In the genomic region with DNA sequence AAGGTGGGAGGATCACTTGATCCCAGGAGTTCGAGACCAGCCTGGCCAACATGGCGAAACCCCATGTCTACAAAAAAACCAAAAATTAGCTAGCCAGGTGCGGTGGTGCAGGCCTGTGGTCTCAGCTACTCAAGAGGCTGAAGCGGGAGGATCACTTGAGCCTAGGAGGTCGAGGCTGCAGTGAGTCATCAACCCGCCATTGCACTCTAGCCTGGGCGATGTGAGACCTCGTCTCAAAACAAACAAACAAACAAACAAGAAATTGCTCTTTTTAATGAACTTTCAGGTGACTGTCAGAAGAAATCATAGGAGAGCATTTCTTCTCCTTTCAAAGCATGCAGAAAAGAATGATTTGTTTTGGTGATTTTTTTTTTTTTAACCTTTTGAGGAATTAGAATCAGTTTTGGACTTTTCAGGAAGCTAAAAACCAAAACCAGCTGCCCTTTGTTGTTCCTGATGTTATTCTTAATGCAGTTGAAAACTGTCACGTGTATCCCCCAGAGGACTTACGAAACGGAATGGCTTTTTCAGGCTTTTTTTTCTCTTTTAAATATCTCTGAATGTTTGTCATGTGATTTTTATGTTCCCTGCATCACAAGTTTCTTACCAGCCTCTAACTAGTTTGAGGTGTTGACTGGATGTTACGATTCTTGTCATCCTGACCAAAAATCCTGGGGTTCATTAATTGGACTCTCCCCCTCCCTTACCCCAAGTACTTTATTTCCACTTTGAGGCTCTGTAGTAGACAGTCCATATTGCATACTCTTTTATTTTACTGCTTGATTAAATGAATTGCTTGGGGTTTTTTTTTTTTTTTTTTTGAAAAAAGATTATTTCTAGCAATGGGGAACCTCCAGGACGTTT, we compare ENCODE assay signal across 14 cellular contexts. TPM values are rescaled to one million over a fixed set of nuclear protein-coding genes. Genes with fewer than 3 reads are reported as not detected.
DNase-seq lines count a peak whose midpoint lies in the region; ATAC-seq and TF ChIP-seq lines count a peak whose summit lies in the region.
"Had no signal": no experiment of that assay in that cellular context is flagged by ENCODE, and none has a peak within 500 bp of the region (broad histone marks: within the 10 kb centered on the region; RNA-seq: fewer than 3 reads in every experiment).

No MANE protein-coding gene starts in this region.

- H2AFZ ChIP-seq in smooth muscle cell (ENCODE audit: low read depth), result no peak overlapping the region

- intact Hi-C loops in lower lobe of right lung (cut with DNase I), result no loop called here
- intact Hi-C loops in upper lobe of right lung (cut with DNase I), result no loop called here

- peak overlapping the region; percentile 73 for H3K27ac Mint-ChIP-seq in activated naive CD8-positive, alpha-beta T cell
- H3K27ac Mint-ChIP-seq in activated naive CD8-positive, alpha-beta T cell treated with anti-CD3 and anti-CD28 coated beads for 36 hours, result no peak overlapping the region

- no peaks in the 10 kb centered on the region for H3K9me3 Mint-ChIP-seq in activated naive CD8-positive, alpha-beta T cell (ENCODE audit: low read depth)
- no peaks in the 10 kb centered on the region for H3K9me3 Mint-ChIP-seq in activated naive CD8-positive, alpha-beta T cell treated with anti-CD3 and anti-CD28 coated beads for 36 hours

- no peaks in the 10 kb centered on the region for H3K79me2 ChIP-seq in smooth muscle cell (ENCODE audit: low read depth)

- H3K4me3 ChIP-seq in lower lobe of right lung (no peak overlapping the region), upper lobe of right lung (no peak overlapping the region), smooth muscle cell (no peak overlapping the region)

- H3K4me1 ChIP-seq in lower lobe of right lung (no peaks in the 10 kb centered on the region), upper lobe of right lung (no peaks in the 10 kb centered on the region), smooth muscle cell (ENCODE audit: low read depth) (no peaks in the 10 kb centered on the region)

- no peak overlapping the region for H3K9ac ChIP-seq in smooth muscle cell (ENCODE audit: low read depth)

- H3K36me3 Mint-ChIP-seq in activated naive CD8-positive, alpha-beta T cell, result peaks cover 9% of the 10 kb centered on the region
- peaks cover 1% of the 10 kb centered on the region for H3K36me3 Mint-ChIP-seq in activated naive CD8-positive, alpha-beta T cell treated with anti-CD3 and anti-CD28 coated beads for 36 hours

- no peak for DNase-seq in activated naive CD8-positive, alpha-beta T cell treated with anti-CD3 and anti-CD28 coated beads for 36 hours
- no peak for DNase-seq in lower lobe of right lung
- no peak for DNase-seq in upper lobe of right lung
- no peak for DNase-seq in smooth muscle cell (lab: John Stamatoyannopoulos, UW; ENCODE audit: unreplicated experiment)
- no peak for DNase-seq in activated gamma-delta T cell (lab: John Stamatoyannopoulos, UW)
- DNase-seq: activated CD4-positive, alpha-beta T cell treated with anti-CD3 and anti-CD28 coated beads, Interleukin-2, amount 50 U/mL, for 48 hours; amygdala had no signal

- H3K4me2 ChIP-seq in smooth muscle cell, result no peak overlapping the region

- peaks cover 23% of the 10 kb centered on the region for H3K4me1 Mint-ChIP-seq in activated naive CD8-positive, alpha-beta T cell (ENCODE audit: low read depth)
- H3K4me1 Mint-ChIP-seq in activated naive CD8-positive, alpha-beta T cell treated with anti-CD3 and anti-CD28 coated beads for 36 hours, result peaks cover 19% of the 10 kb centered on the region

- no peaks in the 10 kb centered on the region for H4K20me1 ChIP-seq in smooth muscle cell (ENCODE audit: low read depth)

- H3K27me3 Mint-ChIP-seq in activated naive CD8-positive, alpha-beta T cell, result no peaks in the 10 kb centered on the region
- H3K27me3 Mint-ChIP-seq in activated naive CD8-positive, alpha-beta T cell treated with anti-CD3 and anti-CD28 coated beads for 36 hours, result no peaks in the 10 kb centered on the region

- H3K36me3 ChIP-seq in lower lobe of right lung (peaks cover 4% of the 10 kb centered on the region), upper lobe of right lung (no peaks in the 10 kb centered on the region), smooth muscle cell (ENCODE audit: low read depth) (no peaks in the 10 kb centered on the region)

- H3K27me3 ChIP-seq in lower lobe of right lung (ENCODE audit: low read depth) (no peaks in the 10 kb centered on the region), upper lobe of right lung (no peaks in the 10 kb centered on the region), smooth muscle cell (ENCODE audit: low read depth) (no peaks in the 10 kb centered on the region)

- no peak for TF ChIP-seq CTCF in lower lobe of right lung (IDR thresholded peaks at IDR 0.05)
- no peak for TF ChIP-seq CTCF in upper lobe of right lung (IDR thresholded peaks at IDR 0.05)
- TF ChIP-seq CTCF in smooth muscle cell (IDR thresholded peaks at IDR 0.05; ENCODE audit: borderline replicate concordance, insufficient read depth, poor library complexity, severe bottlenecking), result no peak

- 90% methylated on average over 13 of the region's 13 CpGs for WGBS in smooth muscle cell (ENCODE audit: low lambda C conversion rate)

- no peaks in the 10 kb centered on the region for H3F3A ChIP-seq in smooth muscle cell (ENCODE audit: low read depth)

- ATAC-seq in lower lobe of right lung, result no peak
- peak; percentile 48 for ATAC-seq in upper lobe of right lung
- no peak for ATAC-seq in HG03571 (IDR thresholded peaks at IDR 0.05; ENCODE audit: unreplicated experiment)

- H3K9me3 ChIP-seq in lower lobe of right lung (no peaks in the 10 kb centered on the region), upper lobe of right lung (no peaks in the 10 kb centered on the region), smooth muscle cell (replicated peaks; ENCODE audit: low read depth) (no peaks in the 10 kb centered on the region)

- peak overlapping the region; percentile 81 for H3K27ac ChIP-seq in cingulate gyrus (ENCODE audit: low read depth, low read length)
- peak overlapping the region; percentile 11 for H3K27ac ChIP-seq in lower lobe of right lung
- peak overlapping the region; percentile 49 for H3K27ac ChIP-seq in upper lobe of right lung
- H3K27ac ChIP-seq in smooth muscle cell (ENCODE audit: low read depth), result no peak overlapping the region

- no peak overlapping the region for H3K4me3 Mint-ChIP-seq in activated naive CD8-positive, alpha-beta T cell
- no peak overlapping the region for H3K4me3 Mint-ChIP-seq in activated naive CD8-positive, alpha-beta T cell treated with anti-CD3 and anti-CD28 coated beads for 36 hours

RNA-seq across cellular contexts. Expression of a gene that starts 34.1 kb away (rescaled TPM):
- 1 to 10 TPM; 6.7 to 7.3 TPM for total RNA-seq in activated naive CD8-positive, alpha-beta T cell treated with anti-CD3 and anti-CD28 coated beads for 36 hours
- 48.6 TPM for total RNA-seq in lower lobe of right lung
- total RNA-seq in upper lobe of right lung, result 50.7 TPM
- 7.3 and 10.0 TPM in 2 replicates for total RNA-seq in smooth muscle cell
- polyA plus RNA-seq in smooth muscle cell, result 9.4 and 22.1 TPM in 2 replicates

RNA-seq across cellular contexts. Expression of a gene that starts 45.6 kb away (rescaled TPM):
- total RNA-seq in activated naive CD8-positive, alpha-beta T cell treated with anti-CD3 and anti-CD28 coated beads for 36 hours, result not detected
- total RNA-seq in lower lobe of right lung, result 1.4 TPM
- total RNA-seq in upper lobe of right lung, result 0.41 TPM
- not detected in 2 replicates for total RNA-seq in smooth muscle cell
- polyA plus RNA-seq in smooth muscle cell, result not detected in 2 replicates
- total RNA-seq: H1, NCI-H460, osteocyte had no signal
- polyA plus RNA-seq: H1, keratinocyte had no signal
